Comparison of ENCODE assay signal across 8 cellular contexts in genomic region chr1:153774780-153775431, GRCh38. TPM values are rescaled to one million over a fixed set of nuclear protein-coding genes. Genes with fewer than 3 reads are reported as not detected.
DNase-seq lines count a peak whose midpoint lies in the region; ATAC-seq and TF ChIP-seq lines count a peak whose summit lies in the region.

Gene SLC27A3, plus strand, starts transcription at chr1:153775407. Its CDS starts 91 bp downstream, at chr1:153775498.

- ATAC-seq in HG03460 (IDR thresholded peaks at IDR 0.05; ENCODE audit: unreplicated experiment), result peak; percentile 39
- peak; percentile 54 for ATAC-seq in stimulated activated naive CD8-positive, alpha-beta T cell treated with anti-CD3 and anti-CD28 coated beads, Interleukin-15, amount 100 ng/mL, for 72 hours

- TF ChIP-seq CTCF in liver (IDR thresholded peaks at IDR 0.05; ENCODE audit: low read depth, low read length, missing input control), result no peak

- H3K27ac Mint-ChIP-seq in activated naive CD4-positive, alpha-beta T cell treated with anti-CD3 and anti-CD28 coated beads for 36 hours, result no peak within 1 kb of the TSS
- H3K27ac Mint-ChIP-seq in stimulated activated naive CD8-positive, alpha-beta T cell treated with anti-CD3 and anti-CD28 coated beads, Interleukin-15, amount 100 ng/mL, for 72 hours, result peak within 1 kb of the TSS in 1 of 2 donors; percentile 92

- H3K9me3 Mint-ChIP-seq in activated naive CD4-positive, alpha-beta T cell treated with anti-CD3 and anti-CD28 coated beads for 36 hours, result no peaks in the 10 kb centered on the region
- no peaks in the 10 kb centered on the region for H3K9me3 Mint-ChIP-seq in stimulated activated naive CD8-positive, alpha-beta T cell treated with anti-CD3 and anti-CD28 coated beads, Interleukin-15, amount 100 ng/mL, for 72 hours

- H3K27me3 Mint-ChIP-seq in activated naive CD4-positive, alpha-beta T cell treated with anti-CD3 and anti-CD28 coated beads for 36 hours (ENCODE audit: low read depth), result no peaks in the 10 kb centered on the region
- H3K27me3 Mint-ChIP-seq in stimulated activated naive CD8-positive, alpha-beta T cell treated with anti-CD3 and anti-CD28 coated beads, Interleukin-15, amount 100 ng/mL, for 72 hours, result no peaks in the 10 kb centered on the region

- no peaks in the 10 kb centered on the region for H3K9me3 ChIP-seq in liver (ENCODE audit: control insufficient read depth in 4 of 4, low read length in 3 of 4)

- peak within 1 kb of the TSS; percentile 69 for H3K4me3 Mint-ChIP-seq in activated naive CD4-positive, alpha-beta T cell treated with anti-CD3 and anti-CD28 coated beads for 36 hours
- peak within 1 kb of the TSS; percentile 80 to 86 for H3K4me3 Mint-ChIP-seq in stimulated activated naive CD8-positive, alpha-beta T cell treated with anti-CD3 and anti-CD28 coated beads, Interleukin-15, amount 100 ng/mL, for 72 hours

- 3% methylated on average over 34 of the region's 34 CpGs for WGBS in liver

- peaks cover 3% of the 10 kb centered on the region for H3K36me3 Mint-ChIP-seq in activated naive CD4-positive, alpha-beta T cell treated with anti-CD3 and anti-CD28 coated beads for 36 hours (ENCODE audit: low read depth)

- intact Hi-C loops in activated naive CD4-positive, alpha-beta T cell treated with anti-CD3 and anti-CD28 coated beads for 36 hours (cut with micrococcal nuclease), result loop anchor here (1.0 to 10.0 kb wide), 4 partner anchors 8 to 420 kb away; partner anchors contain the start of gene S100A9

- no peaks in the 10 kb centered on the region for H3K27me3 ChIP-seq in liver (ENCODE audit: control insufficient read depth in 4 of 4, insufficient read depth in 4 of 4, low read length in 3 of 4)

- peaks cover 9% of the 10 kb centered on the region for H3K4me1 Mint-ChIP-seq in activated naive CD4-positive, alpha-beta T cell treated with anti-CD3 and anti-CD28 coated beads for 36 hours (ENCODE audit: low read depth)
- H3K4me1 Mint-ChIP-seq in stimulated activated naive CD8-positive, alpha-beta T cell treated with anti-CD3 and anti-CD28 coated beads, Interleukin-15, amount 100 ng/mL, for 72 hours, result peaks cover 47% of the 10 kb centered on the region

- peak within 1 kb of the TSS; percentile 28 to 41 for H3K9ac ChIP-seq in liver (ENCODE audit: low read depth in 1 of 2, low read length in 2 of 2)

- H3K4me3 ChIP-seq in liver (ENCODE audit: low read depth in 1 of 3, low read length in 3 of 3), result peak within 1 kb of the TSS; percentile 33 to 69 (median 64)

- TF ChIP-seq RAD21 in liver (IDR thresholded peaks at IDR 0.05), result peak in 1 of 2 donors; percentile 12

- CTCF ChIA-PET in activated naive CD4-positive, alpha-beta T cell treated with anti-CD3 and anti-CD28 coated beads for 36 hours (lab: Charles Lee), result interaction anchor here (0.6 to 1.7 kb wide), 6 partner anchors 16 to 264 kb away, joined by 3 to 6 read pairs (median 4); no protein-coding TSS in a partner anchor

- peaks cover 30 to 71% (median 45%) of the 10 kb centered on the region in 4 donors for H3K4me1 ChIP-seq in liver (ENCODE audit: control insufficient read depth in 4 of 4, insufficient read depth in 4 of 4, low read length in 3 of 4)

- H3K36me3 ChIP-seq in liver (ENCODE audit: control insufficient read depth in 4 of 4, insufficient read depth in 3 of 4, low read depth in 1 of 4, low read length in 3 of 4), result peaks cover 8 to 21% (median 9%) of the 10 kb centered on the region in 4 donors

- H3K27ac ChIP-seq in liver (ENCODE audit: low read depth in 1 of 2, low read length in 2 of 2), result peak within 1 kb of the TSS; percentile 58 to 83

- peak; percentile 20 for DNase-seq in activated naive CD4-positive, alpha-beta T cell treated with anti-CD3 and anti-CD28 coated beads for 36 hours
- DNase-seq in activated naive CD4-positive, alpha-beta T cell (lab: John Stamatoyannopoulos, UW), result no peak
- DNase-seq in SHP77 treated with DMSO at 0.1 percent for 48 hours (lab: John Stamatoyannopoulos, UW) (peak; percentile 59), ecto neural progenitor cell (ENCODE audit: low spot score) (peak; percentile 54)
- DNase-seq in stimulated activated naive CD8-positive, alpha-beta T cell treated with anti-CD3 and anti-CD28 coated beads, Interleukin-15, amount 100 ng/mL, for 72 hours, result no peak
- DNase-seq in effector CD4-positive, alpha-beta T cell, result no peak

TF ChIP-seq in liver, 16 proteins besides CTCF, POLR2A, EP300 and RAD21:
- TF ChIP-seq FOXA2 (IDR thresholded peaks at IDR 0.05) (no peak), NR2F2 (IDR thresholded peaks at IDR 0.05) (peak; percentile 26), JUND (IDR thresholded peaks at IDR 0.05) (no peak), REST (IDR thresholded peaks at IDR 0.05) (peak; percentile 18), HNF4G (IDR thresholded peaks at IDR 0.05) (no peak), SP1 (IDR thresholded peaks at IDR 0.05) (peak; percentile 27)

RNA-seq across cellular contexts. Expression of gene SLC27A3, which starts in this region (rescaled TPM):
- total RNA-seq in activated naive CD4-positive, alpha-beta T cell treated with anti-CD3 and anti-CD28 coated beads for 36 hours, result 1 to 10 TPM; 2.7 to 4.3 TPM
- total RNA-seq in liver, result 10 to 100 TPM; 18.1 to 29.1 TPM
- 10 to 100 TPM; 27.2 to 47.4 TPM for polyA plus RNA-seq in liver

Comparison
In these comparisons a context has a peak if more than half of its experiments do, and no peak if none do; other contexts are left out.
1. DNase-seq: peak in activated naive CD4-positive, alpha-beta T cell treated with anti-CD3 and anti-CD28 coated beads for 36 hours (single experiment), SHP77 treated with DMSO at 0.1 percent for 48 hours (single experiment) and ecto neural progenitor cell (single experiment); none in activated naive CD4-positive, alpha-beta T cell (0 of 4), stimulated activated naive CD8-positive, alpha-beta T cell treated with anti-CD3 and anti-CD28 coated beads, Interleukin-15, amount 100 ng/mL, for 72 hours (0 of 2) and effector CD4-positive, alpha-beta T cell (single experiment).